Comparison of ENCODE assay signal across 23 cellular contexts in the genomic region with DNA sequence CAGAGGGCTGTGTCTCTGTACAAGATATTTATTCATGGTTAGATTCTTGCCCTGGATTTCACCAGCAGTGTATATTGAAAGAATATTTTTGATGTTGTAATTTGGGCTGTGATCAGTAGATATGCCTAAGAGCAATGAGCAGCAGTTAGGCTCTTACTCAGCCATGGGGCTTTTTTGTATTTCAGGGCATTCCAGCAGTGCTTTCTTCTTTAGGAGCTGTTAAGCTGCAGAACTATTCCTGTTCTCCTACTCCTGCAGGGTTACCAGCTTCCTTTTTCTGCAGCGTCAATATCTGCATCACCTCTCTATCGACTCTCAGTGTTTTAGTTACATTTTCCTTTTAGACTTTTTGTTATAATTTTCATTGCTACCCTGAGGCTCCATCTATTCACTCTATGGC.
"Had no signal": no experiment of that assay in that cellular context is flagged by ENCODE, and none has a peak within 500 bp of the region (broad histone marks: within the 10 kb centered on the region; RNA-seq: fewer than 3 reads in every experiment).

No MANE protein-coding gene starts in this region.

- H3K79me2 ChIP-seq: hepatocyte had no signal

- H2AFZ ChIP-seq: hepatocyte had no signal

- DNase-seq: colonic mucosa; cortex of kidney; effector CD8-positive, alpha-beta T cell; effector memory CD8-positive, alpha-beta T cell; endodermal cell; erythroblast; esophagus squamous epithelium; foreskin keratinocyte; heart left ventricle; hypothalamus; left cardiac atrium; left lung; left ventricle myocardium superior; lower lobe of right lung; mesenchymal stem cell; mucosa of descending colon; naive B cell had no signal

- H3K4me1 ChIP-seq: colonic mucosa, esophagus squamous epithelium, foreskin keratinocyte, gastroesophageal sphincter, heart left ventricle, left lung, lower lobe of right lung had no signal

- H3K36me3 ChIP-seq: colonic mucosa, esophagus squamous epithelium, gastroesophageal sphincter, heart left ventricle, left lung, lower lobe of right lung had no signal

- H3K27me3 Mint-ChIP-seq: dendritic cell treated with granulocyte-macrophage colony-stimulating factor and Interleukin-4, amounts not matched to agents 40 ng/mL and 50 ng/mL, for 4 days; effector memory CD8-positive, alpha-beta T cell; naive B cell had no signal

- H3K27ac ChIP-seq: colonic mucosa, epithelial cell of prostate, esophagus squamous epithelium, foreskin keratinocyte, gastroesophageal sphincter, heart left ventricle, hepatocyte, left lung, lower lobe of right lung had no signal

- H3K4me3 Mint-ChIP-seq: dendritic cell treated with granulocyte-macrophage colony-stimulating factor and Interleukin-4, amounts not matched to agents 40 ng/mL and 50 ng/mL, for 4 days; effector memory CD8-positive, alpha-beta T cell; endodermal cell; mesothelial cell of epicardium; naive B cell had no signal

- H3K27me3 ChIP-seq: colonic mucosa, esophagus squamous epithelium, foreskin keratinocyte, gastroesophageal sphincter, hepatocyte, left lung had no signal

- H3K27ac Mint-ChIP-seq: dendritic cell treated with granulocyte-macrophage colony-stimulating factor and Interleukin-4, amounts not matched to agents 40 ng/mL and 50 ng/mL, for 4 days; effector memory CD8-positive, alpha-beta T cell; endodermal cell; mesothelial cell of epicardium; naive B cell had no signal

- ATAC-seq: effector memory CD8-positive, alpha-beta T cell; esophagus mucosa; foreskin keratinocyte; gastroesophageal sphincter; heart left ventricle; left cardiac atrium; left ventricle myocardium superior; mucosa of descending colon had no signal

- H3K4me3 ChIP-seq: colonic mucosa, esophagus squamous epithelium, gastroesophageal sphincter, heart left ventricle, hepatocyte, left lung, lower lobe of right lung, mucosa of descending colon had no signal

- H3K4me1 Mint-ChIP-seq: endodermal cell, naive B cell had no signal

- H3K9me3 ChIP-seq: colonic mucosa, esophagus squamous epithelium, gastroesophageal sphincter, heart left ventricle, left lung, lower lobe of right lung, mucosa of descending colon had no signal

- H3K36me3 Mint-ChIP-seq: mesothelial cell of epicardium, naive B cell had no signal

- H3K9me3 Mint-ChIP-seq: effector memory CD8-positive, alpha-beta T cell had no signal

- H3K4me2 ChIP-seq: hepatocyte had no signal
